Comparison of ENCODE assay signal across 1 cellular context in the genomic region with DNA sequence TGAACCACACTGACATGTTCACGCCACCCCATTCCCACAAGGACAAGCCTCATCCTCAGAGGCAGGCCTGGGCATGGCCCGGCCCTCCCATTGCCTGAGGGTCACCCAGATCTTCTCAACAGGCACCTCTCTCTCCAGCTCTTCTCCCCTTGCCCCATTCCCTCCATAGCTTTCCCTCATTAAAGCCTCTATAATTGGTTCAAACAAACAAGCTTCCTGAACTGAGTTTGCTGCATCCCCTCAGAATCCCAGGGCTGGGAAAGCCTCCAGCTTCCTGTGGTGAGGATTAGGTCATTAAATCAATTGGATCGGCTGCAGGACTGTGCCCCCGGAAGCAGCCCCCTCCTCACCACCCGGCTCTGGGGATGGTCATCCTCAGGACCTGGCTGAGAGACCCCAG.
TF ChIP-seq lines count a peak whose summit lies in the region.

No MANE protein-coding gene starts in this region.

TF ChIP-seq in H1, 55 proteins besides CTCF, POLR2A, EP300 and RAD21:
- TF ChIP-seq SAP30 (IDR thresholded peaks at IDR 0.05; ENCODE audit: insufficient read depth, insufficient replicate concordance, low read length) = no peak
- TF ChIP-seq MAFK (IDR thresholded peaks at IDR 0.05; ENCODE audit: low read depth, low read length) = no peak
- no peak for TF ChIP-seq GABPA (IDR thresholded peaks at IDR 0.05; ENCODE audit: borderline replicate concordance, insufficient read depth, low read length)
- TF ChIP-seq KDM4A (IDR thresholded peaks at IDR 0.05; ENCODE audit: low read depth, low read length, severe bottlenecking) = no peak
- no peak for TF ChIP-seq HDAC6 (IDR thresholded peaks at IDR 0.05; ENCODE audit: low read depth, low read length)
- no peak for TF ChIP-seq TAF1 (IDR thresholded peaks at IDR 0.05; ENCODE audit: low read depth, low read length)
- no peak for TF ChIP-seq TAF7 (optimal IDR thresholded peaks at IDR 0.05; ENCODE audit: borderline replicate concordance, low read depth, low read length)
- TF ChIP-seq, protein P1, sequence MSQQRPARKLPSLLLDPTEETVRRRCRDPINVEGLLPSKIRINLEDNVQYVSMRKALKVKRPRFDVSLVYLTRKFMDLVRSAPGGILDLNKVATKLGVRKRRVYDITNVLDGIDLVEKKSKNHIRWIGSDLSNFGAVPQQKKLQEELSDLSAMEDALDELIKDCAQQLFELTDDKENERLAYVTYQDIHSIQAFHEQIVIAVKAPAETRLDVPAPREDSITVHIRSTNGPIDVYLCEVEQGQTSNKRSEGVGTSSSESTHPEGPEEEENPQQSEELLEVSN (IDR thresholded peaks at IDR 0.05) = no peak
- TF ChIP-seq CHD1 (IDR thresholded peaks at IDR 0.05; ENCODE audit: low read depth, low read length) = no peak
- TF ChIP-seq, protein P2, sequence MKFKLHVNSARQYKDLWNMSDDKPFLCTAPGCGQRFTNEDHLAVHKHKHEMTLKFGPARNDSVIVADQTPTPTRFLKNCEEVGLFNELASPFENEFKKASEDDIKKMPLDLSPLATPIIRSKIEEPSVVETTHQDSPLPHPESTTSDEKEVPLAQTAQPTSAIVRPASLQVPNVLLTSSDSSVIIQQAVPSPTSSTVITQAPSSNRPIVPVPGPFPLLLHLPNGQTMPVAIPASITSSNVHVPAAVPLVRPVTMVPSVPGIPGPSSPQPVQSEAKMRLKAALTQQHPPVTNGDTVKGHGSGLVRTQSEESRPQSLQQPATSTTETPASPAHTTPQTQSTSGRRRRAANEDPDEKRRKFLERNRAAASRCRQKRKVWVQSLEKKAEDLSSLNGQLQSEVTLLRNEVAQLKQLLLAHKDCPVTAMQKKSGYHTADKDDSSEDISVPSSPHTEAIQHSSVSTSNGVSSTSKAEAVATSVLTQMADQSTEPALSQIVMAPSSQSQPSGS (IDR thresholded peaks at IDR 0.05; ENCODE audit: low read length) = no peak
- no peak for TF ChIP-seq BACH1 (IDR thresholded peaks at IDR 0.05; ENCODE audit: low read length)
TF ChIP-seq in H1: peak in this region for 0.
